22 cellular contexts compared by ENCODE assay signal in genomic region chr18:35408843-35409261, GRCh38. TPM values are rescaled to one million over a fixed set of nuclear protein-coding genes. Genes with fewer than 3 reads are reported as not detected.
DNase-seq lines count a peak whose midpoint lies in the region; ATAC-seq and TF ChIP-seq lines count a peak whose summit lies in the region.
"Had no signal": no experiment of that assay in that cellular context is flagged by ENCODE, and none has a peak within 500 bp of the region (broad histone marks: within the 10 kb centered on the region; RNA-seq: fewer than 3 reads in every experiment).

No MANE protein-coding gene starts in this region.

- H3K4me3 ChIP-seq in RWPE2 (ENCODE audit: severe bottlenecking) (no peak overlapping the region), mucosa of rectum (ENCODE audit: low read length in 2 of 2) (no peak overlapping the region), SJCRH30 (no peak overlapping the region)
- H3K4me3 ChIP-seq: GM23248, lower lobe of right lung, smooth muscle cell had no signal

- ATAC-seq in Right ventricle myocardium superior (ENCODE audit: poor library complexity) (no peak), Right ventricle myocardium inferior (no peak), RWPE2 (ENCODE audit: low read depth) (no peak), HG02798 (IDR thresholded peaks at IDR 0.05; ENCODE audit: poor library complexity, unreplicated experiment) (no peak)
- ATAC-seq: effector memory CD8-positive, alpha-beta T cell; naive thymus-derived CD8-positive, alpha-beta T cell had no signal

- DNase-seq in Right ventricle myocardium superior (peak; percentile 42), Right ventricle myocardium inferior (ENCODE audit: missing footprints) (no peak), RWPE2 (ENCODE audit: low spot score) (no peak), MV-4-11 (lab: John Stamatoyannopoulos, UW) (no peak), SJCRH30 (no peak), posterior vena cava (ENCODE audit: low spot score) (no peak)
- DNase-seq: activated naive CD4-positive, alpha-beta T cell; activated T-cell treated with anti-CD3 and anti-CD28 coated beads for 4 hours; aorta; cerebellar nuclear complex; effector memory CD8-positive, alpha-beta T cell; GM23248; immature natural killer cell; lower lobe of right lung; MM.1S; naive thymus-derived CD8-positive, alpha-beta T cell; NCI-H524 treated with DMSO at 0.1 percent for 48 hours; stimulated activated CD8-positive, alpha-beta memory T cell treated with anti-CD3 and anti-CD28 coated beads, Interleukin-4, amount 100 ng/mL, for 48 hours had no signal

- H3K27ac ChIP-seq in RWPE2 (ENCODE audit: poor library complexity, severe bottlenecking) (peak overlapping the region; percentile 3), mucosa of rectum (ENCODE audit: low read depth in 2 of 2, low read length in 2 of 2) (peak overlapping the region; percentile 33 to 45), SJCRH30 (no peak overlapping the region)
- H3K27ac ChIP-seq: C4-2B, GM23248, lower lobe of right lung had no signal

- H3K4me1 ChIP-seq in RWPE2 (ENCODE audit: insufficient read depth, poor library complexity, severe bottlenecking) (peaks cover 28% of the 10 kb centered on the region), mucosa of rectum (ENCODE audit: control insufficient read depth in 2 of 2, insufficient read depth in 2 of 2, low read length in 2 of 2) (peaks cover 23 to 26% of the 10 kb centered on the region in 2 donors), SJCRH30 (no peaks in the 10 kb centered on the region)

- H3K9me3 ChIP-seq in RWPE2 (ENCODE audit: severe bottlenecking) (no peaks in the 10 kb centered on the region), mucosa of rectum (ENCODE audit: control insufficient read depth in 2 of 2, low read length in 2 of 2) (no peaks in the 10 kb centered on the region), SJCRH30 (replicated peaks) (no peaks in the 10 kb centered on the region)
- H3K9me3 ChIP-seq: lower lobe of right lung had no signal

- intact Hi-C loops in Right ventricle myocardium superior (cut with DNase I) (loop anchor here (5.0 kb wide), 1 partner anchor 173 kb away; the partner anchor contains the start of gene GALNT1), Right ventricle myocardium inferior (cut with DNase I) (loop anchor here (5.0 kb wide), 2 partner anchors 88 to 173 kb away; partner anchors contain the start of genes GALNT1 and INO80C), posterior vena cava (cut with DNase I) (no loop called here)

- H3K27me3 ChIP-seq in RWPE2 (ENCODE audit: insufficient read depth, poor library complexity, severe bottlenecking): no peaks in the 10 kb centered on the region
- no peaks in the 10 kb centered on the region for H3K27me3 ChIP-seq in mucosa of rectum (ENCODE audit: control insufficient read depth in 2 of 2, insufficient read depth in 2 of 2, low read length in 2 of 2)
- no peaks in the 10 kb centered on the region for H3K27me3 ChIP-seq in SJCRH30

- H3K9ac ChIP-seq in mucosa of rectum (ENCODE audit: low read depth in 1 of 2, low read length in 2 of 2): no peak overlapping the region
- H3K9ac ChIP-seq: GM23248 had no signal

- no peak for TF ChIP-seq CTCF in RWPE2 (IDR thresholded peaks at IDR 0.05; ENCODE audit: poor library complexity, severe bottlenecking)

- H3K36me3 ChIP-seq in RWPE2 (ENCODE audit: low read depth): no peaks in the 10 kb centered on the region
- H3K36me3 ChIP-seq in mucosa of rectum (ENCODE audit: control insufficient read depth in 2 of 2, insufficient read depth in 2 of 2, low read length in 2 of 2): no peaks in the 10 kb centered on the region
- no peaks in the 10 kb centered on the region for H3K36me3 ChIP-seq in SJCRH30
- H3K36me3 ChIP-seq: lower lobe of right lung had no signal

RNA-seq across cellular contexts. Expression of gene ZNF396, which starts 31.7 kb away (rescaled TPM):
- 0.48 TPM for total RNA-seq in Right ventricle myocardium superior
- total RNA-seq in Right ventricle myocardium inferior: 0.70 TPM
- 0.06 and 0.10 TPM in 2 replicates for total RNA-seq in SJCRH30 (2014; rRNA removed; shearing (Covaris generic))
- total RNA-seq in posterior vena cava: 1 to 10 TPM; 1.7 to 3.4 TPM

Comparison
In these comparisons a context has a peak if more than half of its experiments do, and no peak if none do; other contexts are left out.
1. intact Hi-C loops: an anchor here in Right ventricle myocardium superior (5.0 kb wide) and Right ventricle myocardium inferior (5.0 kb wide); none called in posterior vena cava.